In genomic region chr16:10971560-10971961, GRCh38 we compare ENCODE assay signal across 8 cellular contexts. TPM values are rescaled to one million over a fixed set of nuclear protein-coding genes. Genes with fewer than 3 reads are reported as not detected.
DNase-seq lines count a peak whose midpoint lies in the region; ATAC-seq and TF ChIP-seq lines count a peak whose summit lies in the region.

No MANE protein-coding gene starts in this region.

- peaks cover 24% of the 10 kb centered on the region for H3K36me3 Mint-ChIP-seq in effector memory CD8-positive, alpha-beta T cell (ENCODE audit: insufficient read depth)

- no peaks in the 10 kb centered on the region for H3K27me3 Mint-ChIP-seq in effector memory CD8-positive, alpha-beta T cell

- ATAC-seq in effector memory CD8-positive, alpha-beta T cell (replicated peaks): no peak
- ATAC-seq in GM18502 (IDR thresholded peaks at IDR 0.05; ENCODE audit: poor library complexity, unreplicated experiment) (no peak), GM18858 (IDR thresholded peaks at IDR 0.05; ENCODE audit: unreplicated experiment) (no peak)

- peak; percentile 85 for DNase-seq in A172 (ENCODE audit: low spot score)
- peak; percentile 95 for DNase-seq in ELF-1 (ENCODE audit: low read depth, low spot score)
- DNase-seq in NB4 (ENCODE audit: low read depth): peak; percentile 78
- DNase-seq in SKM-1 treated with dmso at 0.1 percent for 144 hours (lab: John Stamatoyannopoulos, UW; ENCODE audit: unreplicated experiment): peak; percentile 22
- peak; percentile 22 to 37 (median 33) for DNase-seq in effector memory CD8-positive, alpha-beta T cell
- peak; percentile 83 for DNase-seq in lung microvascular endothelial cell (ENCODE audit: low read depth in 2 of 2)

- peak; percentile 26 for TF ChIP-seq CTCF in NB4 (IDR thresholded peaks at IDR 0.05; ENCODE audit: low read depth, low read length)

- no peak overlapping the region for H3K4me3 ChIP-seq in NB4 (ENCODE audit: low read depth, low read length)

- H3K9me3 Mint-ChIP-seq in effector memory CD8-positive, alpha-beta T cell: no peaks in the 10 kb centered on the region

- H3K27ac Mint-ChIP-seq in effector memory CD8-positive, alpha-beta T cell: no peak overlapping the region

- H3K4me3 Mint-ChIP-seq in effector memory CD8-positive, alpha-beta T cell: no peak overlapping the region

- no peak for TF ChIP-seq POLR2A in NB4 (IDR thresholded peaks at IDR 0.05; ENCODE audit: extremely low read depth, insufficient read length)

- peaks cover 0 to 1% of the 10 kb centered on the region in 2 donors for H3K4me1 Mint-ChIP-seq in effector memory CD8-positive, alpha-beta T cell (ENCODE audit: low read depth in 2 of 2)

RNA-seq across cellular contexts. Expression of gene CLEC16A, which starts 27.2 kb away (rescaled TPM):
- 13.3 and 17.3 TPM in 2 replicates for total RNA-seq in A172 (2014; rRNA removed; shearing (Covaris generic))
- 10.5 and 23.4 TPM in 2 replicates for total RNA-seq in lung microvascular endothelial cell

RNA-seq across cellular contexts. Expression of gene DEXI, which starts 29.3 kb away (rescaled TPM):
- total RNA-seq in A172 (2014; rRNA removed; shearing (Covaris generic)): 65.9 and 66.5 TPM in 2 replicates
- 31.4 and 62.3 TPM in 2 replicates for total RNA-seq in lung microvascular endothelial cell

Comparison
In these comparisons a context has a peak if more than half of its experiments do, and no peak if none do; other contexts are left out.
1. DNase-seq: peak in every context shown above with its lines; median percentile 95 in ELF-1; 85 in A172; 83 in lung microvascular endothelial cell; 78 in NB4; 33 in effector memory CD8-positive, alpha-beta T cell; 22 in SKM-1 treated with dmso at 0.1 percent for 144 hours.